In the genomic region with DNA sequence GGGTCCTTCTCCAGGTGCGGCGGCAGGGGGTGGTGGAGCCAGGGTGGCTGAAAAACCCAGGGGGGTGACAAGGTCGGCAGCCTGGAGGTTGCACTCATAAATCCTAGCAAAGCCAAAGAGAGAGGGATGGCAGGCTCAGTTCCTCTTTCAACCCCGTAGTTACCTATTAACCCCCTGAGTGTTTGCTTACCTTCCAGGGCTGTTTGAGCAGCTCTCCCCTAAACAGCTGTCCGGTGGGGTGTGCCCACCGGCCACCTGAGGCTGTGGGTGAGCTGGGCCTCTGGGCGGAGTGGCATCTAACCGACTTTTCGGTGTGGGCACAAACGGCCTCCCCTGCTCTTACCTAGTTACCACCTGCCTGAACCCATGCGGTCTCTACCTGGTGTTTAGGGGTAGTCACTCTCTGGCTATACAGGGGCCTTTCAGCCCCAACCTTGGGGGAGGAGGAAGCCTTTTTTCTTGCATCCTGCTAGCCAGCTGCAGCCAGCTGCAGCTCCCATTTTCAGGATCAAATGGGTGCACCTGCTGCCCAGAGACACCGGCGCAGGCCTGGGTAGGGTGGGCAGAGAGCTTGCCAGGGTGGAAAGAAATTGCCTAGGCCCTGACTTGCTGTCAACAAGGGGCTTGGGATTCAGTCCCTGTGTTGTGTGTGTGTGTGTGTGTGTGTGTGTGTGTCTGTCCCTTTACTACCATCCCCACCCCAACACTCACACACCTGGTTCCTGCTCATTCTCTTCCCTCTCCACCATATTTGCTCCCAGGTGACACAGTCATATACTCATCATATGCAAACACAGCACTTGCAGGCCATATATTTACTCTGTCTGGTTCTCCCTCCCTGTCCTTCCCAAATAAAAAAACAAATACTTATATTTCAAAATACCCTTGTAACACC, we compare ENCODE assay signal across 1 cellular context.
TF ChIP-seq lines count a peak whose summit lies in the region.

No MANE protein-coding gene starts in this region.

TF ChIP-seq in HepG2, 621 proteins besides CTCF, POLR2A, EP300 and RAD21 (continued from another document and continues in another):
- TF ChIP-seq, protein P1, sequence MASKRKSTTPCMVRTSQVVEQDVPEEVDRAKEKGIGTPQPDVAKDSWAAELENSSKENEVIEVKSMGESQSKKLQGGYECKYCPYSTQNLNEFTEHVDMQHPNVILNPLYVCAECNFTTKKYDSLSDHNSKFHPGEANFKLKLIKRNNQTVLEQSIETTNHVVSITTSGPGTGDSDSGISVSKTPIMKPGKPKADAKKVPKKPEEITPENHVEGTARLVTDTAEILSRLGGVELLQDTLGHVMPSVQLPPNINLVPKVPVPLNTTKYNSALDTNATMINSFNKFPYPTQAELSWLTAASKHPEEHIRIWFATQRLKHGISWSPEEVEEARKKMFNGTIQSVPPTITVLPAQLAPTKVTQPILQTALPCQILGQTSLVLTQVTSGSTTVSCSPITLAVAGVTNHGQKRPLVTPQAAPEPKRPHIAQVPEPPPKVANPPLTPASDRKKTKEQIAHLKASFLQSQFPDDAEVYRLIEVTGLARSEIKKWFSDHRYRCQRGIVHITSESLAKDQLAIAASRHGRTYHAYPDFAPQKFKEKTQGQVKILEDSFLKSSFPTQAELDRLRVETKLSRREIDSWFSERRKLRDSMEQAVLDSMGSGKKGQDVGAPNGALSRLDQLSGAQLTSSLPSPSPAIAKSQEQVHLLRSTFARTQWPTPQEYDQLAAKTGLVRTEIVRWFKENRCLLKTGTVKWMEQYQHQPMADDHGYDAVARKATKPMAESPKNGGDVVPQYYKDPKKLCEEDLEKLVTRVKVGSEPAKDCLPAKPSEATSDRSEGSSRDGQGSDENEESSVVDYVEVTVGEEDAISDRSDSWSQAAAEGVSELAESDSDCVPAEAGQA (IDR thresholded peaks at IDR 0.05; ENCODE audit: low read depth): no peak
- TF ChIP-seq, protein P1 (CRISPR knock-in tag; IDR thresholded peaks at IDR 0.05; ENCODE audit: borderline replicate concordance): no peak
- TF ChIP-seq FLYWCH1 (CRISPR knock-in tag; IDR thresholded peaks at IDR 0.05) (no peak), ZNF224 (CRISPR knock-in tag; IDR thresholded peaks at IDR 0.05) (no peak), ATF7-NPFF (CRISPR knock-in tag; IDR thresholded peaks at IDR 0.05; ENCODE audit: low read depth) (no peak), MAF1 (CRISPR knock-in tag; IDR thresholded peaks at IDR 0.05; ENCODE audit: borderline replicate concordance) (no peak), ETV5 (CRISPR knock-in tag; IDR thresholded peaks at IDR 0.05; ENCODE audit: borderline replicate concordance) (no peak), RXRA (CRISPR knock-in tag; IDR thresholded peaks at IDR 0.05) (no peak), HNF4A (CRISPR knock-in tag; IDR thresholded peaks at IDR 0.05) (no peak), TOPORS (CRISPR knock-in tag; IDR thresholded peaks at IDR 0.05) (no peak), ZNF101 (CRISPR knock-in tag; IDR thresholded peaks at IDR 0.05; ENCODE audit: borderline replicate concordance, low read depth) (no peak), ERF (CRISPR knock-in tag; IDR thresholded peaks at IDR 0.05) (0 out of 2 replicates have a peak, but pooled peaks have one; percentile 13), ZBTB20 (CRISPR knock-in tag; IDR thresholded peaks at IDR 0.05; ENCODE audit: borderline replicate concordance, low read depth) (no peak), IKZF4 (CRISPR knock-in tag; IDR thresholded peaks at IDR 0.05; ENCODE audit: borderline replicate concordance, low read depth, not compliant biosample characterization) (no peak), SP140L (CRISPR knock-in tag; IDR thresholded peaks at IDR 0.05; ENCODE audit: borderline replicate concordance) (no peak), POGZ (CRISPR knock-in tag; IDR thresholded peaks at IDR 0.05) (no peak), CC2D1A (CRISPR knock-in tag; IDR thresholded peaks at IDR 0.05) (no peak), ZNF788 (CRISPR knock-in tag; IDR thresholded peaks at IDR 0.05; ENCODE audit: borderline replicate concordance) (no peak), ELF1 (CRISPR knock-in tag; IDR thresholded peaks at IDR 0.05) (0 out of 2 replicates have a peak, but pooled peaks have one; percentile 6), CENPT (CRISPR knock-in tag; IDR thresholded peaks at IDR 0.05; ENCODE audit: low read depth) (no peak), KAT8 (CRISPR knock-in tag; IDR thresholded peaks at IDR 0.05) (no peak), CEBPB (IDR thresholded peaks at IDR 0.05; ENCODE audit: borderline replicate concordance, low read depth, low read length) (no peak), ZNF136 (CRISPR knock-in tag; IDR thresholded peaks at IDR 0.05; ENCODE audit: low read depth) (no peak)
- TF ChIP-seq, protein P2, sequence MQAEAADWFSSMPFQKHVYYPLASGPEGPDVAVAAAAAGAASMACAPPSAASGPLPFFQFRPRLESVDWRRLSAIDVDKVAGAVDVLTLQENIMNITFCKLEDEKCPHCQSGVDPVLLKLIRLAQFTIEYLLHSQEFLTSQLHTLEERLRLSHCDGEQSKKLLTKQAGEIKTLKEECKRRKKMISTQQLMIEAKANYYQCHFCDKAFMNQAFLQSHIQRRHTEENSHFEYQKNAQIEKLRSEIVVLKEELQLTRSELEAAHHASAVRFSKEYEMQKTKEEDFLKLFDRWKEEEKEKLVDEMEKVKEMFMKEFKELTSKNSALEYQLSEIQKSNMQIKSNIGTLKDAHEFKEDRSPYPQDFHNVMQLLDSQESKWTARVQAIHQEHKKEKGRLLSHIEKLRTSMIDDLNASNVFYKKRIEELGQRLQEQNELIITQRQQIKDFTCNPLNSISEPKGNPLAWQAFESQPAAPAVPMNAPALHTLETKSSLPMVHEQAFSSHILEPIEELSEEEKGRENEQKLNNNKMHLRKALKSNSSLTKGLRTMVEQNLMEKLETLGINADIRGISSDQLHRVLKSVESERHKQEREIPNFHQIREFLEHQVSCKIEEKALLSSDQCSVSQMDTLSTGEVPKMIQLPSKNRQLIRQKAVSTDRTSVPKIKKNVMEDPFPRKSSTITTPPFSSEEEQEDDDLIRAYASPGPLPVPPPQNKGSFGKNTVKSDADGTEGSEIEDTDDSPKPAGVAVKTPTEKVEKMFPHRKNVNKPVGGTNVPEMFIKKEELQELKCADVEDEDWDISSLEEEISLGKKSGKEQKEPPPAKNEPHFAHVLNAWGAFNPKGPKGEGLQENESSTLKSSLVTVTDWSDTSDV (CRISPR knock-in tag; IDR thresholded peaks at IDR 0.05): no peak
- TF ChIP-seq, protein P3, sequence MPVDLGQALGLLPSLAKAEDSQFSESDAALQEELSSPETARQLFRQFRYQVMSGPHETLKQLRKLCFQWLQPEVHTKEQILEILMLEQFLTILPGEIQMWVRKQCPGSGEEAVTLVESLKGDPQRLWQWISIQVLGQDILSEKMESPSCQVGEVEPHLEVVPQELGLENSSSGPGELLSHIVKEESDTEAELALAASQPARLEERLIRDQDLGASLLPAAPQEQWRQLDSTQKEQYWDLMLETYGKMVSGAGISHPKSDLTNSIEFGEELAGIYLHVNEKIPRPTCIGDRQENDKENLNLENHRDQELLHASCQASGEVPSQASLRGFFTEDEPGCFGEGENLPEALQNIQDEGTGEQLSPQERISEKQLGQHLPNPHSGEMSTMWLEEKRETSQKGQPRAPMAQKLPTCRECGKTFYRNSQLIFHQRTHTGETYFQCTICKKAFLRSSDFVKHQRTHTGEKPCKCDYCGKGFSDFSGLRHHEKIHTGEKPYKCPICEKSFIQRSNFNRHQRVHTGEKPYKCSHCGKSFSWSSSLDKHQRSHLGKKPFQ (CRISPR knock-in tag; IDR thresholded peaks at IDR 0.05; ENCODE audit: insufficient replicate concordance): no peak
- TF ChIP-seq, protein P4, sequence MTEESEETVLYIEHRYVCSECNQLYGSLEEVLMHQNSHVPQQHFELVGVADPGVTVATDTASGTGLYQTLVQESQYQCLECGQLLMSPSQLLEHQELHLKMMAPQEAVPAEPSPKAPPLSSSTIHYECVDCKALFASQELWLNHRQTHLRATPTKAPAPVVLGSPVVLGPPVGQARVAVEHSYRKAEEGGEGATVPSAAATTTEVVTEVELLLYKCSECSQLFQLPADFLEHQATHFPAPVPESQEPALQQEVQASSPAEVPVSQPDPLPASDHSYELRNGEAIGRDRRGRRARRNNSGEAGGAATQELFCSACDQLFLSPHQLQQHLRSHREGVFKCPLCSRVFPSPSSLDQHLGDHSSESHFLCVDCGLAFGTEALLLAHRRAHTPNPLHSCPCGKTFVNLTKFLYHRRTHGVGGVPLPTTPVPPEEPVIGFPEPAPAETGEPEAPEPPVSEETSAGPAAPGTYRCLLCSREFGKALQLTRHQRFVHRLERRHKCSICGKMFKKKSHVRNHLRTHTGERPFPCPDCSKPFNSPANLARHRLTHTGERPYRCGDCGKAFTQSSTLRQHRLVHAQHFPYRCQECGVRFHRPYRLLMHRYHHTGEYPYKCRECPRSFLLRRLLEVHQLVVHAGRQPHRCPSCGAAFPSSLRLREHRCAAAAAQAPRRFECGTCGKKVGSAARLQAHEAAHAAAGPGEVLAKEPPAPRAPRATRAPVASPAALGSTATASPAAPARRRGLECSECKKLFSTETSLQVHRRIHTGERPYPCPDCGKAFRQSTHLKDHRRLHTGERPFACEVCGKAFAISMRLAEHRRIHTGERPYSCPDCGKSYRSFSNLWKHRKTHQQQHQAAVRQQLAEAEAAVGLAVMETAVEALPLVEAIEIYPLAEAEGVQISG (CRISPR knock-in tag; IDR thresholded peaks at IDR 0.05): no peak
- TF ChIP-seq, protein P5, sequence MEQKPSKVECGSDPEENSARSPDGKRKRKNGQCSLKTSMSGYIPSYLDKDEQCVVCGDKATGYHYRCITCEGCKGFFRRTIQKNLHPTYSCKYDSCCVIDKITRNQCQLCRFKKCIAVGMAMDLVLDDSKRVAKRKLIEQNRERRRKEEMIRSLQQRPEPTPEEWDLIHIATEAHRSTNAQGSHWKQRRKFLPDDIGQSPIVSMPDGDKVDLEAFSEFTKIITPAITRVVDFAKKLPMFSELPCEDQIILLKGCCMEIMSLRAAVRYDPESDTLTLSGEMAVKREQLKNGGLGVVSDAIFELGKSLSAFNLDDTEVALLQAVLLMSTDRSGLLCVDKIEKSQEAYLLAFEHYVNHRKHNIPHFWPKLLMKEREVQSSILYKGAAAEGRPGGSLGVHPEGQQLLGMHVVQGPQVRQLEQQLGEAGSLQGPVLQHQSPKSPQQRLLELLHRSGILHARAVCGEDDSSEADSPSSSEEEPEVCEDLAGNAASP (CRISPR knock-in tag; IDR thresholded peaks at IDR 0.05; ENCODE audit: borderline replicate concordance): no peak; the same call in 1 of the 2 replicates
- TF ChIP-seq, protein P6, sequence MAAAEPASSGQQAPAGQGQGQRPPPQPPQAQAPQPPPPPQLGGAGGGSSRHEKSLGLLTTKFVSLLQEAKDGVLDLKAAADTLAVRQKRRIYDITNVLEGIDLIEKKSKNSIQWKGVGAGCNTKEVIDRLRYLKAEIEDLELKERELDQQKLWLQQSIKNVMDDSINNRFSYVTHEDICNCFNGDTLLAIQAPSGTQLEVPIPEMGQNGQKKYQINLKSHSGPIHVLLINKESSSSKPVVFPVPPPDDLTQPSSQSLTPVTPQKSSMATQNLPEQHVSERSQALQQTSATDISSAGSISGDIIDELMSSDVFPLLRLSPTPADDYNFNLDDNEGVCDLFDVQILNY (CRISPR knock-in tag; conservative IDR thresholded peaks at IDR 0.05): no peak
- TF ChIP-seq, protein P7, sequence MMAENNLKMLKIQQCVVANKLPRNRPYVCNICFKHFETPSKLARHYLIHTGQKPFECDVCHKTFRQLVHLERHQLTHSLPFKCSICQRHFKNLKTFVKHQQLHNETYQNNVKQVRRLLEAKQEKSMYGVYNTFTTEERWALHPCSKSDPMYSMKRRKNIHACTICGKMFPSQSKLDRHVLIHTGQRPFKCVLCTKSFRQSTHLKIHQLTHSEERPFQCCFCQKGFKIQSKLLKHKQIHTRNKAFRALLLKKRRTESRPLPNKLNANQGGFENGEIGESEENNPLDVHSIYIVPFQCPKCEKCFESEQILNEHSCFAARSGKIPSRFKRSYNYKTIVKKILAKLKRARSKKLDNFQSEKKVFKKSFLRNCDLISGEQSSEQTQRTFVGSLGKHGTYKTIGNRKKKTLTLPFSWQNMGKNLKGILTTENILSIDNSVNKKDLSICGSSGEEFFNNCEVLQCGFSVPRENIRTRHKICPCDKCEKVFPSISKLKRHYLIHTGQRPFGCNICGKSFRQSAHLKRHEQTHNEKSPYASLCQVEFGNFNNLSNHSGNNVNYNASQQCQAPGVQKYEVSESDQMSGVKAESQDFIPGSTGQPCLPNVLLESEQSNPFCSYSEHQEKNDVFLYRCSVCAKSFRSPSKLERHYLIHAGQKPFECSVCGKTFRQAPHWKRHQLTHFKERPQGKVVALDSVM (CRISPR knock-in tag; IDR thresholded peaks at IDR 0.05): no peak
- TF ChIP-seq, protein P8, sequence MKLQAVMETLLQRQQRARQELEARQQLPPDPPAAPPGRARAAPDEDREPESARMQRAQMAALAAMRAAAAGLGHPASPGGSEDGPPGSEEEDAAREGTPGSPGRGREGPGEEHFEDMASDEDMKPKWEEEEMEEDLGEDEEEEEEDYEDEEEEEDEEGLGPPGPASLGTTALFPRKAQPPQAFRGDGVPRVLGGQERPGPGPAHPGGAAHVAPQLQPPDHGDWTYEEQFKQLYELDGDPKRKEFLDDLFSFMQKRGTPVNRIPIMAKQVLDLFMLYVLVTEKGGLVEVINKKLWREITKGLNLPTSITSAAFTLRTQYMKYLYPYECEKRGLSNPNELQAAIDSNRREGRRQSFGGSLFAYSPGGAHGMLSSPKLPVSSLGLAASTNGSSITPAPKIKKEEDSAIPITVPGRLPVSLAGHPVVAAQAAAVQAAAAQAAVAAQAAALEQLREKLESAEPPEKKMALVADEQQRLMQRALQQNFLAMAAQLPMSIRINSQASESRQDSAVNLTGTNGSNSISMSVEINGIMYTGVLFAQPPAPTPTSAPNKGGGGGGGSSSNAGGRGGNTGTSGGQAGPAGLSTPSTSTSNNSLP (IDR thresholded peaks at IDR 0.05; ENCODE audit: low read depth, low read length): no peak
- TF ChIP-seq, protein P9, sequence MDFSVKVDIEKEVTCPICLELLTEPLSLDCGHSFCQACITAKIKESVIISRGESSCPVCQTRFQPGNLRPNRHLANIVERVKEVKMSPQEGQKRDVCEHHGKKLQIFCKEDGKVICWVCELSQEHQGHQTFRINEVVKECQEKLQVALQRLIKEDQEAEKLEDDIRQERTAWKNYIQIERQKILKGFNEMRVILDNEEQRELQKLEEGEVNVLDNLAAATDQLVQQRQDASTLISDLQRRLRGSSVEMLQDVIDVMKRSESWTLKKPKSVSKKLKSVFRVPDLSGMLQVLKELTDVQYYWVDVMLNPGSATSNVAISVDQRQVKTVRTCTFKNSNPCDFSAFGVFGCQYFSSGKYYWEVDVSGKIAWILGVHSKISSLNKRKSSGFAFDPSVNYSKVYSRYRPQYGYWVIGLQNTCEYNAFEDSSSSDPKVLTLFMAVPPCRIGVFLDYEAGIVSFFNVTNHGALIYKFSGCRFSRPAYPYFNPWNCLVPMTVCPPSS (IDR thresholded peaks at IDR 0.05): no peak
